In the genomic region with DNA sequence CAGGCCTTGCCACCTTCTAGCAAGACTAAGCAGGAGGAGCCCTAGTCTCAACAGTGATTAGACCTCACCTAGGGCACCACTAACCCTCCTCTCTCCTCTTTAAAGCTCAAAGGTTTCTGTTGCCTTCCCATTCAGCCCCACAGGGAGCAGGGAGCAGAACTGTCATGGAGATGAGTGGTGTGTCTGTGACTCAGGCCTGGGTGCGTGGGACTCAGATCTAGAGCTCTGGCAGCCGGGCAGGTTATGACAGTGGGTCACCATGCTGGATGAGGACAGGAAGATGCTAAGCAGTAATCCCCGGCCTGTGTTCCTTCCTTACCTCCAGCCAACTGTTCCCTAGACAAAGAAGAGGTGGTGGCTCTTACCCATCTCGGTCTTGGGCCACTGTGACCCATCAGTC, we compare ENCODE assay signal across 26 cellular contexts.
DNase-seq lines count a peak whose midpoint lies in the region; ATAC-seq and TF ChIP-seq lines count a peak whose summit lies in the region.
"Had no signal": no experiment of that assay in that cellular context is flagged by ENCODE, and none has a peak within 500 bp of the region (broad histone marks: within the 10 kb centered on the region; RNA-seq: fewer than 3 reads in every experiment).

No MANE protein-coding gene starts in this region.

- H4K91ac ChIP-seq in neuronal stem cell (ENCODE audit: low read depth, low read length, poor library complexity), result no peak overlapping the region

- H3K36me3 ChIP-seq in DND-41 (ENCODE audit: insufficient read depth, low read length) (peaks cover 3% of the 10 kb centered on the region; the same call in 1 of the 2 replicates), neuronal stem cell (replicated peaks in 1 of 2; ENCODE audit: control insufficient read depth in 2 of 2, insufficient read depth in 2 of 2, low read length in 2 of 2) (no peaks in the 10 kb centered on the region)
- H3K36me3 ChIP-seq: adrenal gland, HAP-1, heart right ventricle had no signal

- H2BK15ac ChIP-seq in neuronal stem cell (ENCODE audit: low read length), result no peak overlapping the region

- peaks cover 73% of the 10 kb centered on the region for H3K4me1 Mint-ChIP-seq in activated naive CD8-positive, alpha-beta T cell (ENCODE audit: low read depth)

- no peak overlapping the region for H3K14ac ChIP-seq in neuronal stem cell (ENCODE audit: low read length)

- H2AFZ ChIP-seq in DND-41 (ENCODE audit: low read depth, low read length) (no peak overlapping the region), neuronal stem cell (ENCODE audit: low read length) (no peak overlapping the region)

- peaks cover 30% of the 10 kb centered on the region for H3K4me1 ChIP-seq in DND-41 (ENCODE audit: insufficient read depth, low read length)
- H3K4me1 ChIP-seq in neuronal stem cell (ENCODE audit: control insufficient read depth in 2 of 2, insufficient read depth in 1 of 2, low read depth in 1 of 2, low read length in 2 of 2), result peaks cover 0 to 2% of the 10 kb centered on the region in 2 donors
- H3K4me1 ChIP-seq: adrenal gland, HAP-1 had no signal

- DNase-seq in activated naive CD4-positive, alpha-beta T cell treated with Interleukin-2 at 50 U/mL for 16 hours, result peak; percentile 26
- DNase-seq in activated naive CD4-positive, alpha-beta T cell treated with anti-CD3 and anti-CD28 coated beads, Interleukin-2, amount 50 U/mL, for 72 hours (ENCODE audit: low spot score in 2 of 2), result no peak
- DNase-seq in DND-41, result no peak
- DNase-seq in stimulated activated CD8-positive, alpha-beta memory T cell treated with anti-CD3 and anti-CD28 coated beads, Interleukin-4, amount 100 ng/mL, for 48 hours, result peak; percentile 47
- no peak for DNase-seq in activated effector memory CD4-positive, alpha-beta T cell treated with Interleukin-2 at 50 U/mL for 16 hours
- DNase-seq in neuronal stem cell (ENCODE audit: low spot score), result no peak
- DNase-seq: ACHN; activated CD4-positive, CD25-positive, alpha-beta regulatory T cell; adrenal gland; Calu3; effector CD8-positive, alpha-beta T cell; foreskin fibroblast; heart right ventricle; Karpas-422; NCI-H2171; NCI-H510A treated with DMSO at 0.1 percent for 48 hours; PC-3; retina; SHP77 treated with DMSO at 0.1 percent for 48 hours; substantia nigra had no signal

- H3K27me3 ChIP-seq in DND-41 (ENCODE audit: insufficient read depth, low read length, poor library complexity) (no peaks in the 10 kb centered on the region), neuronal stem cell (ENCODE audit: control insufficient read depth in 3 of 3, insufficient read depth in 3 of 3, low read depth in 1 of 3, low read length in 3 of 3) (peaks cover 0 to 14% (median 0%) of the 10 kb centered on the region in 3 experiments)
- H3K27me3 ChIP-seq: adrenal gland had no signal

- H3K23ac ChIP-seq in neuronal stem cell (ENCODE audit: low read depth, low read length, poor library complexity), result no peak overlapping the region

- no peaks in the 10 kb centered on the region for H3K79me1 ChIP-seq in neuronal stem cell (ENCODE audit: low read depth, low read length)

- no peaks in the 10 kb centered on the region for H4K20me1 ChIP-seq in DND-41 (ENCODE audit: insufficient read depth, low read length)

- no peaks in the 10 kb centered on the region for H3K79me2 ChIP-seq in DND-41 (ENCODE audit: insufficient read depth, low read length)

- no peak overlapping the region for H3K4me3 ChIP-seq in DND-41 (ENCODE audit: low read depth in 1 of 2, low read length in 2 of 2)
- no peak overlapping the region for H3K4me3 ChIP-seq in neuronal stem cell (ENCODE audit: low read length in 2 of 2)
- H3K4me3 ChIP-seq: adrenal gland, HAP-1, heart right ventricle, smooth muscle cell had no signal

- H2BK5ac ChIP-seq in neuronal stem cell (ENCODE audit: low read length), result no peak overlapping the region

- H3K4ac ChIP-seq in neuronal stem cell (ENCODE audit: low read length), result no peak overlapping the region

- WGBS in neuronal stem cell (ENCODE audit: extremely low coverage in 2 of 2, insufficient read length in 2 of 2, insufficient replicate concordance in 1 of 2), 2 donors, result no CpG with 5 or more reads among the region's 4 CpGs

- H4K8ac ChIP-seq in neuronal stem cell (ENCODE audit: low read depth, low read length), result no peak overlapping the region

- no peak overlapping the region for H2BK120ac ChIP-seq in neuronal stem cell (ENCODE audit: low read depth, low read length)

- H3K27ac Mint-ChIP-seq in activated naive CD4-positive, alpha-beta T cell treated with anti-CD3 and anti-CD28 coated beads, Interleukin-2, amount 50 U/mL, for 72 hours, result peak overlapping the region in 1 of 2 donors; percentile 19
- H3K27ac Mint-ChIP-seq in activated naive CD8-positive, alpha-beta T cell, result peak overlapping the region; percentile 93
- H3K27ac Mint-ChIP-seq: activated T-helper 17 cell treated with anti-CD3 and anti-CD28 coated beads, Interleukin-2, amount 50 U/mL, for 72 hours; brain; memory B cell had no signal

- peaks cover 2% of the 10 kb centered on the region for H3K27me3 Mint-ChIP-seq in activated naive CD8-positive, alpha-beta T cell

- ATAC-seq in activated naive CD4-positive, alpha-beta T cell treated with anti-CD3 and anti-CD28 coated beads, Interleukin-2, amount 50 U/mL, for 72 hours, result no peak
- no peak for ATAC-seq in DND-41 (ENCODE audit: insufficient read depth, low read depth)
- ATAC-seq: activated T-helper 17 cell treated with anti-CD3 and anti-CD28 coated beads, Interleukin-2, amount 50 U/mL, for 72 hours; heart right ventricle; PC-3 had no signal

- H3K36me3 Mint-ChIP-seq in activated naive CD4-positive, alpha-beta T cell treated with anti-CD3 and anti-CD28 coated beads, Interleukin-2, amount 50 U/mL, for 72 hours, result no peaks in the 10 kb centered on the region
- peaks cover 2% of the 10 kb centered on the region for H3K36me3 Mint-ChIP-seq in activated naive CD8-positive, alpha-beta T cell
- H3K36me3 Mint-ChIP-seq: brain, memory B cell had no signal

- H2BK12ac ChIP-seq in neuronal stem cell (ENCODE audit: low read length), result no peak overlapping the region

- H3K4me3 Mint-ChIP-seq in activated naive CD8-positive, alpha-beta T cell, result no peak overlapping the region
- H3K4me3 Mint-ChIP-seq: activated T-helper 17 cell treated with anti-CD3 and anti-CD28 coated beads, Interleukin-2, amount 50 U/mL, for 72 hours; brain; memory B cell had no signal

- H3K27ac ChIP-seq in DND-41 (ENCODE audit: low read length) (peak overlapping the region; percentile 13; the same call in 1 of the 2 replicates), neuronal stem cell (replicated peaks; ENCODE audit: low read length) (no peak overlapping the region)
- H3K27ac ChIP-seq: adrenal gland had no signal

- H3K9ac ChIP-seq in DND-41 (ENCODE audit: low read depth, low read length), result no peak overlapping the region
- H3K9ac ChIP-seq in neuronal stem cell (ENCODE audit: low read depth, low read length, poor library complexity), result no peak overlapping the region

- no peak overlapping the region for H3K4me2 ChIP-seq in DND-41 (ENCODE audit: insufficient read depth, low read length)
- no peak overlapping the region for H3K4me2 ChIP-seq in neuronal stem cell (ENCODE audit: insufficient read depth, low read length, poor library complexity, severe bottlenecking)
- H3K4me2 ChIP-seq: smooth muscle cell had no signal

- TF ChIP-seq CTCF in DND-41 (IDR thresholded peaks at IDR 0.05; ENCODE audit: borderline replicate concordance, extremely low read depth, low read length, poor library complexity, severe bottlenecking), result no peak

- H3K18ac ChIP-seq in neuronal stem cell (ENCODE audit: low read length), result no peak overlapping the region

- H2AK5ac ChIP-seq in neuronal stem cell (ENCODE audit: low read depth, low read length), result no peak overlapping the region

- no peaks in the 10 kb centered on the region for H3K9me3 ChIP-seq in DND-41 (ENCODE audit: insufficient read depth, low read length, severe bottlenecking)
- no peaks in the 10 kb centered on the region for H3K9me3 ChIP-seq in neuronal stem cell (replicated peaks in 1 of 2; ENCODE audit: control insufficient read depth in 2 of 2, insufficient read depth in 1 of 2, low read depth in 1 of 2, low read length in 2 of 2)
- H3K9me3 ChIP-seq: adrenal gland, HAP-1, heart right ventricle had no signal

- H3K9me3 Mint-ChIP-seq in activated naive CD4-positive, alpha-beta T cell treated with anti-CD3 and anti-CD28 coated beads, Interleukin-2, amount 50 U/mL, for 72 hours, result no peaks in the 10 kb centered on the region
- H3K9me3 Mint-ChIP-seq in activated naive CD8-positive, alpha-beta T cell (ENCODE audit: low read depth), result no peaks in the 10 kb centered on the region
- H3K9me3 Mint-ChIP-seq: activated T-helper 17 cell treated with anti-CD3 and anti-CD28 coated beads, Interleukin-2, amount 50 U/mL, for 72 hours; brain; memory B cell had no signal

Comparison
In these comparisons a context has a peak if more than half of its experiments do, and no peak if none do; other contexts are left out.
1. DNase-seq: peak in activated naive CD4-positive, alpha-beta T cell treated with Interleukin-2 at 50 U/mL for 16 hours (single experiment) and stimulated activated CD8-positive, alpha-beta memory T cell treated with anti-CD3 and anti-CD28 coated beads, Interleukin-4, amount 100 ng/mL, for 48 hours (single experiment); none in activated naive CD4-positive, alpha-beta T cell treated with anti-CD3 and anti-CD28 coated beads, Interleukin-2, amount 50 U/mL, for 72 hours (0 of 2), DND-41 (single experiment), activated effector memory CD4-positive, alpha-beta T cell treated with Interleukin-2 at 50 U/mL for 16 hours (single experiment) and neuronal stem cell (single experiment).